24 cellular contexts compared by ENCODE assay signal in the genomic region with DNA sequence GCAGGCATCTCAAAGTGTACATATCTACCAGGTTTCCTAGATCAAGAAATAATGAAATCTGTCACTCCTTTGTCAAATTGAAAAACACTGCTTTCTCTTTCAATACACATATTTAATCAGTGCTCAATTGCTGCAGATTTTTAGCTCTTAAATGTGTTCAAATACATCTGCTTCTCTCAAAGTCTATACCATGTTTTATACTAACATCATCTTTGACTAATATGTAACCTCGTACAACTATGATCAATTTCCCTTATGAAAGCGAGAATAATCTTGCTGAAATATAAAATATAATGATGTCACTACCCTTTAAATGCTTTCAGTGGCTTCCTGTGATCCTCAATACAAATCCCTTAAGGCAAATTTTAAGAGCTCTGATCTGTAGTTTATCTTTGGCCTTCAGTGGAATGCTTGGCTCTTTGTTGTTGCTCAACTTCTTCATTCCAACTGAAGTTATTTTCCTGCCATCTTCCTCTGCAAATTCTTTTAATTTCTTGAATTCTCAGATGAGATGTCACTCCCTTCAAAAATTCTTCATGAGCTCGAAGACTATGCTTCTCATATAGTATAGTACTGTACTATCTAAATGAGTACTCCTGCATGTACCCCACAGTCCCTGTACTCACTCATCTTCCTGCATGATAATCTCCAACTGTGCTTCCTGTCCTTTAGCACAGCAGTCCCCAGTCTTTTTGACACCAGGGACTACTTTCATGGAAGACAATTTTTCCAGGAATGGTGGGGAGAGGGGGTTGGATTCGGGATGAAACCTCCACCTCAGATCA.
A peak's percentile ranks its signal among the peaks of the same experiment; 100 is the strongest.
DNase-seq lines count a peak whose midpoint lies in the region; ATAC-seq, FAIRE-seq and TF ChIP-seq lines count a peak whose summit lies in the region.
"Had no signal": no experiment of that assay in that cellular context is flagged by ENCODE, and none has a peak within 500 bp of the region (broad histone marks: within the 10 kb centered on the region; RNA-seq: fewer than 3 reads in every experiment).

No MANE protein-coding gene starts in this region.

- no peaks in the 10 kb centered on the region for H3K9me3 Mint-ChIP-seq in naive thymus-derived CD8-positive, alpha-beta T cell
- H3K9me3 Mint-ChIP-seq: activated naive CD4-positive, alpha-beta T cell treated with anti-CD3 and anti-CD28 coated beads for 36 hours had no signal

- POLR2A ChIA-PET in GM12878 (lab: Charles Lee): no interaction called here
- POLR2A ChIA-PET in naive thymus-derived CD8-positive, alpha-beta T cell (lab: Charles Lee): no interaction called here

- no peaks in the 10 kb centered on the region for H3K36me3 Mint-ChIP-seq in naive thymus-derived CD8-positive, alpha-beta T cell
- H3K36me3 Mint-ChIP-seq: activated CD8-positive, alpha-beta memory T cell treated with anti-CD3 and anti-CD28 coated beads, Interleukin-2, amount 10 ng/mL, durations not matched to agents 7 days and 5 days; naive thymus-derived CD4-positive, alpha-beta T cell had no signal

- in situ Hi-C loops in ACHN (cut with HindIII; ENCODE audit: low pct_ligation_motif_present, low pct_unique_long_range_greater_than_20kb, low sequenced_read_pairs): no loop called here
- in situ Hi-C loops in GM12878 (cut with MboI): no loop called here

- DNase-seq in ACHN (peak; percentile 2), HS-5 (ENCODE audit: low read depth) (peak; percentile 53), GM12878 (ENCODE audit: low read depth, low spot score) (no peak), kidney glomerular epithelial cell (lab: John Stamatoyannopoulos, UW) (peak; percentile 24), NCI-H1694 treated with DMSO at 0.1 percent for 48 hours (lab: John Stamatoyannopoulos, UW) (no peak)
- DNase-seq in naive thymus-derived CD8-positive, alpha-beta T cell: no peak
- DNase-seq: activated CD4-positive, CD25-positive, alpha-beta regulatory T cell; activated CD8-positive, alpha-beta memory T cell treated with anti-CD3 and anti-CD28 coated beads, Interleukin-2, amount 10 ng/mL, durations not matched to agents 7 days and 5 days; activated naive CD4-positive, alpha-beta T cell treated with anti-CD3 and anti-CD28 coated beads for 36 hours; Calu3; head of caudate nucleus; naive thymus-derived CD4-positive, alpha-beta T cell; NCI-H2029; NCI-H748 treated with DMSO at 0.1 percent for 48 hours; stimulated activated CD4-positive, alpha-beta T cell treated with anti-CD3 and anti-CD28 coated beads, Interleukin-15, amount 100 ng/mL, for 24 hours; T-helper 1 cell had no signal

- H3K79me2 ChIP-seq in GM12878 (ENCODE audit: control insufficient read depth, insufficient read depth, low read length): no peaks in the 10 kb centered on the region

- no peaks in the 10 kb centered on the region for H3K9me3 ChIP-seq in GM12878 (replicated peaks; ENCODE audit: control insufficient read depth, insufficient read depth, low read length)
- H3K9me3 ChIP-seq: A549, prostate gland, suprapubic skin had no signal

- no peaks in the 10 kb centered on the region for H4K20me1 ChIP-seq in GM12878 (ENCODE audit: control insufficient read depth, insufficient read depth)

- no peak overlapping the region for H3K27ac Mint-ChIP-seq in naive thymus-derived CD8-positive, alpha-beta T cell
- H3K27ac Mint-ChIP-seq: activated CD8-positive, alpha-beta memory T cell treated with anti-CD3 and anti-CD28 coated beads, Interleukin-2, amount 10 ng/mL, durations not matched to agents 7 days and 5 days; activated naive CD4-positive, alpha-beta T cell treated with anti-CD3 and anti-CD28 coated beads for 36 hours; naive thymus-derived CD4-positive, alpha-beta T cell had no signal

- no peaks in the 10 kb centered on the region for H3K4me1 ChIP-seq in GM12878 (ENCODE audit: control insufficient read depth, insufficient read depth, low read length)
- H3K4me1 ChIP-seq: A549, prostate gland, suprapubic skin had no signal

- TF ChIP-seq EP300 in GM12878 (IDR thresholded peaks at IDR 0.05; ENCODE audit: borderline replicate concordance in 1 of 2, control insufficient read depth in 1 of 2, low read depth in 2 of 2, low read length in 2 of 2): no peak

- H3K9ac ChIP-seq in GM12878 (ENCODE audit: control insufficient read depth, insufficient read depth, low read length): no peak overlapping the region

- intact Hi-C loops in GM12878 (cut with micrococcal nuclease; ENCODE audit: unreplicated experiment): no loop called here

- H3K36me3 ChIP-seq in GM12878 (ENCODE audit: control insufficient read depth in 2 of 2, insufficient read depth in 2 of 2, low read length in 1 of 2): no peaks in the 10 kb centered on the region
- H3K36me3 ChIP-seq: prostate gland, suprapubic skin had no signal

- no peaks in the 10 kb centered on the region for H3K4me1 Mint-ChIP-seq in naive thymus-derived CD8-positive, alpha-beta T cell
- H3K4me1 Mint-ChIP-seq: naive thymus-derived CD4-positive, alpha-beta T cell had no signal

- CTCF ChIA-PET in GM12878 (lab: Yijun Ruan, JAX): interaction anchor here (1.3 kb wide), 1 partner anchor 9 kb away, joined by 3 read pairs; no protein-coding TSS in a partner anchor

- no TSS peak for BruUV-seq in GM12878 (replicated peaks; lab: Mats Ljungman, UMichigan)

- SMC1A ChIA-PET in GM12878 (lab: Charles Lee; ENCODE audit: uncharacterized antibody, unreplicated experiment): no interaction called here

- RAD21 ChIA-PET in GM12878 (lab: Charles Lee; ENCODE audit: unreplicated experiment): no interaction called here

- TF ChIP-seq POLR2A in GM12878 (IDR thresholded peaks at IDR 0.05; ENCODE audit: low read depth, low read length): no peak

- FAIRE-seq in GM12878 (lab: Jason Lieb, UNC): no peak
- FAIRE-seq: A549, GM18507, GM19239 had no signal

- peaks cover 0 to 13% (median 2%) of the 10 kb centered on the region in 5 donors for H3K27me3 Mint-ChIP-seq in naive thymus-derived CD8-positive, alpha-beta T cell
- H3K27me3 Mint-ChIP-seq: activated CD8-positive, alpha-beta memory T cell treated with anti-CD3 and anti-CD28 coated beads, Interleukin-2, amount 10 ng/mL, durations not matched to agents 7 days and 5 days had no signal

- H3K4me2 ChIP-seq in GM12878 (ENCODE audit: control insufficient read depth, insufficient read depth): no peak overlapping the region
- H3K4me2 ChIP-seq: A549 had no signal

- no peaks in the 10 kb centered on the region for H3K27me3 ChIP-seq in GM12878 (replicated peaks in 1 of 2; ENCODE audit: control insufficient read depth in 2 of 2, insufficient read depth in 2 of 2, low read length in 1 of 2)
- H3K27me3 ChIP-seq: suprapubic skin had no signal

- no peak overlapping the region for H2AFZ ChIP-seq in GM12878 (ENCODE audit: control insufficient read depth, low read depth, low read length)

- ATAC-seq in GM12878: peak; percentile 26
- no peak for ATAC-seq in naive thymus-derived CD8-positive, alpha-beta T cell
- no peak for ATAC-seq in HG03442 (IDR thresholded peaks at IDR 0.05; ENCODE audit: unreplicated experiment)
- ATAC-seq in GM19455 (IDR thresholded peaks at IDR 0.05; ENCODE audit: unreplicated experiment): no peak
- ATAC-seq: A549; activated CD8-positive, alpha-beta memory T cell treated with anti-CD3 and anti-CD28 coated beads, Interleukin-2, amount 10 ng/mL, durations not matched to agents 7 days and 5 days; naive thymus-derived CD4-positive, alpha-beta T cell; Panc1 had no signal

- no peak overlapping the region for H3K4me3 ChIP-seq in GM12878
- H3K4me3 ChIP-seq: A549, prostate gland, suprapubic skin had no signal

- no peak for TF ChIP-seq CTCF in GM12878 (IDR thresholded peaks at IDR 0.05 in 2 of 3, conservative IDR thresholded peaks at IDR 0.05 in 1 of 3; ENCODE audit: control insufficient read depth in 2 of 3, extremely low read depth in 1 of 3, insufficient read depth in 1 of 3, low read depth in 3 of 3, low read length in 3 of 3)

- TF ChIP-seq RAD21 in GM12878 (IDR thresholded peaks at IDR 0.05; ENCODE audit: insufficient read depth, low read depth, low read length): no peak

- H3K4me3 Mint-ChIP-seq in naive thymus-derived CD8-positive, alpha-beta T cell: no peak overlapping the region
- H3K4me3 Mint-ChIP-seq: activated CD8-positive, alpha-beta memory T cell treated with anti-CD3 and anti-CD28 coated beads, Interleukin-2, amount 10 ng/mL, durations not matched to agents 7 days and 5 days; activated naive CD4-positive, alpha-beta T cell treated with anti-CD3 and anti-CD28 coated beads for 36 hours; naive thymus-derived CD4-positive, alpha-beta T cell had no signal

- no peak overlapping the region for H3K27ac ChIP-seq in GM12878 (ENCODE audit: control insufficient read depth, insufficient read depth)
- H3K27ac ChIP-seq: A549, prostate gland, suprapubic skin had no signal

- 18% methylated on average over 4 of the region's 4 CpGs for WGBS in GM12878 (ENCODE audit: insufficient coverage, insufficient replicate concordance, low lambda C conversion rate, missing lambda C conversion rate)

TF ChIP-seq in GM12878, 131 proteins besides CTCF, POLR2A, EP300 and RAD21 (continues in another document):
- TF ChIP-seq SMAD1 (IDR thresholded peaks at IDR 0.05; ENCODE audit: low read depth, partially characterized antibody): no peak
- no peak for TF ChIP-seq BACH1 (IDR thresholded peaks at IDR 0.05; ENCODE audit: borderline replicate concordance)
- TF ChIP-seq FOS (IDR thresholded peaks at IDR 0.05; ENCODE audit: borderline replicate concordance, extremely low read depth, insufficient read length): no peak
- no peak for TF ChIP-seq ZBED1 (IDR thresholded peaks at IDR 0.05; ENCODE audit: borderline replicate concordance)
- TF ChIP-seq E2F8 (IDR thresholded peaks at IDR 0.05; ENCODE audit: low read depth, partially characterized antibody): no peak
- no peak for TF ChIP-seq NFYA (IDR thresholded peaks at IDR 0.05; ENCODE audit: borderline replicate concordance, low read depth, low read length)

Comparison
In these comparisons a context has a peak if more than half of its experiments do, and no peak if none do; other contexts are left out.
1. DNase-seq: peak in ACHN (single experiment), HS-5 (single experiment) and kidney glomerular epithelial cell (single experiment); none in GM12878 (single experiment), naive thymus-derived CD8-positive, alpha-beta T cell (0 of 10) and NCI-H1694 treated with DMSO at 0.1 percent for 48 hours (single experiment).